In the genomic region with DNA sequence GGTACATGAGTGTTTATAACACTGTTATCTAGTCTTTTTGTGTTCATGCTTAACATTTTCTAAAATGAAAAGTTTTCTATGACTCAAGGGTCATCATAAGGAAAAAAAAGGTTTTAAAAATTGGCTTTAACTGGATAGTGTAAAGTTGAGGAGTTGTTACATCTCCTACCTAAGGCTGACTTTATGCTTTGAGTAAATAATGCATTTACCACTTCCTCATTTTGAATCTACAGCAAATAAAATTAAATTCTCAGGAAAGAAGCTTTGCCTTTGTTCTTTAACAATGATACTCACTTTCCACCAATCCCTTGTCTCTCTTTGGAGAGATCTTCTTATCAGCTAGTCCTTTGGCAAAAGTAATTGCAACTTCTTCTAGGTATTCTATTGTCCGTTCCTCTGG, we compare ENCODE assay signal across 1 cellular context.
A peak's percentile ranks its signal among the peaks of the same experiment; 100 is the strongest.
TF ChIP-seq lines count a peak whose summit lies in the region.

No MANE protein-coding gene starts in this region.

TF ChIP-seq in K562, 482 proteins besides CTCF, POLR2A, EP300 and RAD21:
- TF ChIP-seq NR2C2 (CRISPR knock-in tag; IDR thresholded peaks at IDR 0.05) (no peak), NR2C2 (tag; IDR thresholded peaks at IDR 0.05) (no peak), SPI1 (IDR thresholded peaks at IDR 0.05; ENCODE audit: borderline replicate concordance, low read depth, low read length) (peak; percentile 77)
